Comparison of ENCODE assay signal across 28 cellular contexts in the genomic region with DNA sequence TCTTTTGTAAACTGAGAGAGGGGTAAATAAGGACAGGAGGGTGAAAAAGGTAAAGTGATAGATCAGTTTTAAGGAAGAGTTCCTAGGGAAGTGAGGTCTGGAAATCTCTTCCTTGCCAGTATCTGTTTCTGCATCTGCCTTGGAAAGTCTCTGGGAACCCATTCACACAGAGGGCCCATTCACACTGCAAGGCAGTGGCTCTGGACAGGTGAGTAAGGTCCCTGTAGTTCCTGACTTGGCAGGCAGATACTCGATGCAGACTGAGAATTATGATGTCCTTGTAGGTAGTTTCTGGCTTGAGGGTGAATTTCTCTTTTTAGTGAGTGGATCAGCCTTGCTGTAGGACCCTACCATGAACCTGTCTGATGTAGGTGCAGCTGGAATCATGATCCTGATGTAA.
"Had no signal": no experiment of that assay in that cellular context is flagged by ENCODE, and none has a peak within 500 bp of the region (broad histone marks: within the 10 kb centered on the region; RNA-seq: fewer than 3 reads in every experiment).

No MANE protein-coding gene starts in this region.

- H3K4me1 Mint-ChIP-seq: neural progenitor cell; stimulated activated effector memory CD8-positive, alpha-beta T cell treated with anti-CD3 and anti-CD28 coated beads, Interleukin-12 subunit alpha, Interleukin-12 subunit beta, amount 100 ng/mL, for 72 hours; stimulated activated naive B cell treated with anti-CD40 and anti-IgM and Interleukin-4, amounts not matched to agents 10 μg/mL and 1 μg/mL and 100 μg/mL, for 72 hours had no signal

- FAIRE-seq: small intestine, urothelium cell line had no signal

- H3K79me2 ChIP-seq: parathyroid adenoma had no signal

- H3K27ac Mint-ChIP-seq: nephron; neural progenitor cell; progenitor cell of endocrine pancreas; stimulated activated effector memory CD8-positive, alpha-beta T cell treated with anti-CD3 and anti-CD28 coated beads, Interleukin-12 subunit alpha, Interleukin-12 subunit beta, amount 100 ng/mL, for 72 hours; stimulated activated naive B cell treated with anti-CD40 and anti-IgM and Interleukin-4, amounts not matched to agents 10 μg/mL and 1 μg/mL and 100 μg/mL, for 72 hours; stimulated activated naive CD8-positive, alpha-beta T cell treated with anti-CD3 and anti-CD28 coated beads, Interleukin-15, Interleukin-2, amounts not matched to agents 100 ng/mL and 50 ng/mL, for 24 hours had no signal

- H3K27me3 Mint-ChIP-seq: progenitor cell of endocrine pancreas; stimulated activated naive CD8-positive, alpha-beta T cell treated with anti-CD3 and anti-CD28 coated beads, Interleukin-15, Interleukin-2, amounts not matched to agents 100 ng/mL and 50 ng/mL, for 24 hours had no signal

- H3K4me3 ChIP-seq: neural progenitor cell, ovary, psoas muscle, right lobe of liver, sigmoid colon, stomach, thoracic aorta, thyroid gland, tibial nerve, upper lobe of left lung, vagina had no signal

- H3K4me3 Mint-ChIP-seq: nephron; neural progenitor cell; stimulated activated effector memory CD8-positive, alpha-beta T cell treated with anti-CD3 and anti-CD28 coated beads, Interleukin-12 subunit alpha, Interleukin-12 subunit beta, amount 100 ng/mL, for 72 hours; stimulated activated naive B cell treated with anti-CD40 and anti-IgM and Interleukin-4, amounts not matched to agents 10 μg/mL and 1 μg/mL and 100 μg/mL, for 72 hours; stimulated activated naive CD8-positive, alpha-beta T cell treated with anti-CD3 and anti-CD28 coated beads, Interleukin-15, Interleukin-2, amounts not matched to agents 100 ng/mL and 50 ng/mL, for 24 hours had no signal

- H3K4me1 ChIP-seq: neural progenitor cell, parathyroid adenoma, psoas muscle, right lobe of liver, sigmoid colon, stomach, thyroid gland, tibial nerve, upper lobe of left lung, vagina had no signal

- H3K9ac ChIP-seq: neural progenitor cell, parathyroid adenoma had no signal

- H3K27me3 ChIP-seq: neural progenitor cell, ovary, right lobe of liver, sigmoid colon, stomach, thyroid gland, tibial nerve, upper lobe of left lung, vagina had no signal

- H3K9me3 Mint-ChIP-seq: nephron; neural progenitor cell; stimulated activated effector memory CD8-positive, alpha-beta T cell treated with anti-CD3 and anti-CD28 coated beads, Interleukin-12 subunit alpha, Interleukin-12 subunit beta, amount 100 ng/mL, for 72 hours; stimulated activated naive B cell treated with anti-CD40 and anti-IgM and Interleukin-4, amounts not matched to agents 10 μg/mL and 1 μg/mL and 100 μg/mL, for 72 hours; stimulated activated naive CD8-positive, alpha-beta T cell treated with anti-CD3 and anti-CD28 coated beads, Interleukin-15, Interleukin-2, amounts not matched to agents 100 ng/mL and 50 ng/mL, for 24 hours had no signal

- H3K36me3 ChIP-seq: neural progenitor cell, ovary, right lobe of liver, sigmoid colon, stomach, thyroid gland, tibial nerve, upper lobe of left lung, vagina had no signal

- ATAC-seq: psoas muscle; right cardiac atrium; right lobe of liver; stimulated activated effector memory CD8-positive, alpha-beta T cell treated with anti-CD3 and anti-CD28 coated beads, Interleukin-12 subunit alpha, Interleukin-12 subunit beta, amount 100 ng/mL, for 72 hours; stimulated activated naive B cell treated with anti-CD40 and anti-IgM and Interleukin-4, amounts not matched to agents 10 μg/mL and 1 μg/mL and 100 μg/mL, for 72 hours had no signal

- H3K4me2 ChIP-seq: neural progenitor cell had no signal

- H3K36me3 Mint-ChIP-seq: neural progenitor cell; stimulated activated effector memory CD8-positive, alpha-beta T cell treated with anti-CD3 and anti-CD28 coated beads, Interleukin-12 subunit alpha, Interleukin-12 subunit beta, amount 100 ng/mL, for 72 hours; stimulated activated naive B cell treated with anti-CD40 and anti-IgM and Interleukin-4, amounts not matched to agents 10 μg/mL and 1 μg/mL and 100 μg/mL, for 72 hours had no signal

- H3K9me3 ChIP-seq: ovary, psoas muscle, right lobe of liver, sigmoid colon, stomach, thoracic aorta, thyroid gland, tibial nerve, upper lobe of left lung, vagina had no signal

- H3K27ac ChIP-seq: neural progenitor cell, ovary, parathyroid adenoma, psoas muscle, right lobe of liver, sigmoid colon, stomach, thoracic aorta, thyroid gland, tibial nerve, upper lobe of left lung, vagina had no signal

- H2AFZ ChIP-seq: neural progenitor cell, parathyroid adenoma had no signal

- DNase-seq: occipital lobe; ovary; posterior cingulate gyrus; psoas muscle; right cardiac atrium; right lobe of liver; sigmoid colon; small intestine; stimulated activated CD4-positive, alpha-beta T cell treated with anti-CD3 and anti-CD28 coated beads, Interleukin-15, amount 100 ng/mL, for 24 hours; stimulated activated CD4-positive, alpha-beta T cell treated with anti-CD3 and anti-CD28 coated beads, Interleukin-2, amount 100 ng/mL, for 24 hours; stimulated activated CD4-positive, alpha-beta T cell treated with anti-CD3 and anti-CD28 coated beads, Interleukin-2, amount 100 ng/mL, for 48 hours; stimulated activated CD4-positive, alpha-beta T cell treated with anti-CD3 and anti-CD28 coated beads, Interleukin-4, amount 100 ng/mL, for 24 hours; stimulated activated naive B cell treated with anti-CD40 and anti-IgM and Interleukin-4, amounts not matched to agents 10 μg/mL and 1 μg/mL and 100 μg/mL, for 72 hours; stimulated activated naive CD4-positive, alpha-beta T cell treated with Interleukin-2 at 50 U/mL for 16 hours; stomach; thyroid gland; trophoblast cell; upper lobe of left lung had no signal
